In the genomic region with DNA sequence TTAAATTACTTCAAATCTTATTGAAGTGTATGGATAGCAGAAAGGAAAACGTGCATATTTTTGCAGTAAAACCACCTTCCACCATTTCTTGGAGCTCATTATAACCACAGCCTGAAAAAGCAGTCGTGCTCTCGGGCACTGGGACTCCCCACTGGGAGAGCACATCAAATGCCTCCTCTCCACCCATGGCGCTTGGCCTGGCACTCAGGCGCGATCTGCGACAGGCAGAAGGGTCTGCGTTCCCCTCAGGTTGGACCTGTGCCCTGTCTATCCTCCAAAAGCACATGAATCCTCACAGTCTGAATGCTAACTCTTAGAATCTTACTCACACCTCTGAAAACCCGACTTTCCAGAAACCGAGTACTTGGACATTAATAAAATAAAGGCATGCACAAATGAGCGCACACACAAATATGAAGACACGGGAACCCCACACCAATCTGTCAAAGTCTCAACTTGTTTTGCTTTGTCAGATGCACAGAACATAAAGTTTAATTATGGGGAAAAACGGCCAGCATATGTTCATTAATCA, we compare ENCODE assay signal across 18 cellular contexts. TPM values are rescaled to one million over a fixed set of nuclear protein-coding genes. Genes with fewer than 3 reads are reported as not detected.
"Had no signal": no experiment of that assay in that cellular context is flagged by ENCODE, and none has a peak within 500 bp of the region (broad histone marks: within the 10 kb centered on the region; RNA-seq: fewer than 3 reads in every experiment).

No MANE protein-coding gene starts in this region.

- H3K27ac ChIP-seq: esophagus squamous epithelium, right atrium auricular region, tibial nerve had no signal

- H3K27me3 Mint-ChIP-seq: activated CD8-positive, alpha-beta memory T cell treated with anti-CD3 and anti-CD28 coated beads, Interleukin-2, amount 10 ng/mL, durations not matched to agents 7 days and 5 days; activated naive CD8-positive, alpha-beta T cell treated with anti-CD3 and anti-CD28 coated beads, Interleukin-2, amount 10 ng/mL, durations not matched to agents 7 days and 5 days; naive thymus-derived CD4-positive, alpha-beta T cell; stimulated activated memory B cell treated with anti-CD40 and anti-IgM and Interleukin-4, amounts not matched to agents 10 μg/mL and 1 μg/mL and 100 μg/mL, for 72 hours had no signal

- FAIRE-seq: bronchial epithelial cell, endometrium, small intestine had no signal

- H3K4me3 ChIP-seq: esophagus squamous epithelium, lung, right atrium auricular region, tibial nerve had no signal

- H3K9me3 ChIP-seq: esophagus squamous epithelium, right atrium auricular region, tibial nerve had no signal

- H3K4me3 Mint-ChIP-seq: activated CD8-positive, alpha-beta memory T cell treated with anti-CD3 and anti-CD28 coated beads, Interleukin-2, amount 10 ng/mL, durations not matched to agents 7 days and 5 days; activated naive CD8-positive, alpha-beta T cell treated with anti-CD3 and anti-CD28 coated beads, Interleukin-2, amount 10 ng/mL, durations not matched to agents 7 days and 5 days; activated T-cell treated with anti-CD3 and anti-CD28 coated beads, Interleukin-2, amount 50 U/mL, for 4 hours; naive thymus-derived CD4-positive, alpha-beta T cell; stimulated activated memory B cell treated with anti-CD40 and anti-IgM and Interleukin-4, amounts not matched to agents 10 μg/mL and 1 μg/mL and 100 μg/mL, for 72 hours had no signal

- DNase-seq: activated CD4-positive, alpha-beta T cell treated with anti-CD3 and anti-CD28 coated beads for 1 hour; activated CD4-positive, alpha-beta T cell treated with anti-CD3 and anti-CD28 coated beads, Interleukin-2, amount 50 U/mL, for 48 hours; activated CD8-positive, alpha-beta memory T cell treated with anti-CD3 and anti-CD28 coated beads, Interleukin-2, amount 10 ng/mL, durations not matched to agents 7 days and 5 days; activated gamma-delta T cell treated with Interleukin-2 at 50 U/mL for 16 hours; activated naive CD8-positive, alpha-beta T cell treated with anti-CD3 and anti-CD28 coated beads, Interleukin-2, amount 10 ng/mL, durations not matched to agents 7 days and 5 days; activated T-cell treated with anti-CD3 and anti-CD28 coated beads, Interleukin-2, amount 50 U/mL, for 4 hours; anterior cingulate cortex; esophagus squamous epithelium; foreskin fibroblast; left colon; naive thymus-derived CD4-positive, alpha-beta T cell; small intestine had no signal

- H3K27me3 ChIP-seq: esophagus squamous epithelium, right atrium auricular region, tibial nerve had no signal

- H3K9me3 Mint-ChIP-seq: activated naive CD8-positive, alpha-beta T cell treated with anti-CD3 and anti-CD28 coated beads, Interleukin-2, amount 10 ng/mL, durations not matched to agents 7 days and 5 days; activated T-cell treated with anti-CD3 and anti-CD28 coated beads, Interleukin-2, amount 50 U/mL, for 4 hours; stimulated activated memory B cell treated with anti-CD40 and anti-IgM and Interleukin-4, amounts not matched to agents 10 μg/mL and 1 μg/mL and 100 μg/mL, for 72 hours had no signal

- H3K27ac Mint-ChIP-seq: activated CD8-positive, alpha-beta memory T cell treated with anti-CD3 and anti-CD28 coated beads, Interleukin-2, amount 10 ng/mL, durations not matched to agents 7 days and 5 days; activated naive CD8-positive, alpha-beta T cell treated with anti-CD3 and anti-CD28 coated beads, Interleukin-2, amount 10 ng/mL, durations not matched to agents 7 days and 5 days; stimulated activated memory B cell treated with anti-CD40 and anti-IgM and Interleukin-4, amounts not matched to agents 10 μg/mL and 1 μg/mL and 100 μg/mL, for 72 hours had no signal

- H3K4me1 Mint-ChIP-seq: activated CD8-positive, alpha-beta memory T cell treated with anti-CD3 and anti-CD28 coated beads, Interleukin-2, amount 10 ng/mL, durations not matched to agents 7 days and 5 days; activated naive CD8-positive, alpha-beta T cell treated with anti-CD3 and anti-CD28 coated beads, Interleukin-2, amount 10 ng/mL, durations not matched to agents 7 days and 5 days had no signal

- ATAC-seq: activated CD8-positive, alpha-beta memory T cell treated with anti-CD3 and anti-CD28 coated beads, Interleukin-2, amount 10 ng/mL, durations not matched to agents 7 days and 5 days; activated T-cell treated with anti-CD3 and anti-CD28 coated beads, Interleukin-2, amount 50 U/mL, for 4 hours; left colon; naive thymus-derived CD4-positive, alpha-beta T cell; stimulated activated memory B cell treated with anti-CD40 and anti-IgM and Interleukin-4, amounts not matched to agents 10 μg/mL and 1 μg/mL and 100 μg/mL, for 72 hours had no signal

RNA-seq across cellular contexts. Expression of a gene that starts 44.4 kb away (rescaled TPM):
- polyA plus RNA-seq: naive thymus-derived CD4-positive, alpha-beta T cell had no signal
